In genomic region chr2:231181848-231182247, GRCh38 we compare ENCODE assay signal across 1 cellular context.
TF ChIP-seq lines count a peak whose summit lies in the region.

No MANE protein-coding gene starts in this region.

TF ChIP-seq in GM12878, 131 proteins besides CTCF, POLR2A, EP300 and RAD21 (continued from another document):
- TF ChIP-seq, protein P1, sequence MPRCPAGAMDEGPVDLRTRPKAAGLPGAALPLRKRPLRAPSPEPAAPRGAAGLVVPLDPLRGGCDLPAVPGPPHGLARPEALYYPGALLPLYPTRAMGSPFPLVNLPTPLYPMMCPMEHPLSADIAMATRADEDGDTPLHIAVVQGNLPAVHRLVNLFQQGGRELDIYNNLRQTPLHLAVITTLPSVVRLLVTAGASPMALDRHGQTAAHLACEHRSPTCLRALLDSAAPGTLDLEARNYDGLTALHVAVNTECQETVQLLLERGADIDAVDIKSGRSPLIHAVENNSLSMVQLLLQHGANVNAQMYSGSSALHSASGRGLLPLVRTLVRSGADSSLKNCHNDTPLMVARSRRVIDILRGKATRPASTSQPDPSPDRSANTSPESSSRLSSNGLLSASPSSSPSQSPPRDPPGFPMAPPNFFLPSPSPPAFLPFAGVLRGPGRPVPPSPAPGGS (IDR thresholded peaks at IDR 0.05; ENCODE audit: borderline replicate concordance, insufficient read depth, low read depth, low read length, poor library complexity, severe bottlenecking): peak; percentile 62
- TF ChIP-seq POLR2AphosphoS2 (IDR thresholded peaks at IDR 0.05; ENCODE audit: low read depth, low read length) (no peak), TBL1XR1 (IDR thresholded peaks at IDR 0.05; ENCODE audit: low read depth, low read length) (no peak), SMAD5 (IDR thresholded peaks at IDR 0.05; ENCODE audit: low read depth) (no peak), NBN (IDR thresholded peaks at IDR 0.05) (0 out of 2 replicates have a peak, but pooled peaks have one; percentile 24), ZNF274 (IDR thresholded peaks at IDR 0.05; ENCODE audit: insufficient read depth, insufficient read length) (no peak), GATAD2B (conservative IDR thresholded peaks at IDR 0.05; ENCODE audit: low read depth) (peak; percentile 44; the same call in 1 of the 2 replicates), ZNF384 (IDR thresholded peaks at IDR 0.05; ENCODE audit: borderline replicate concordance, low read depth, low read length) (no peak), TAF1 (IDR thresholded peaks at IDR 0.05; ENCODE audit: borderline replicate concordance, low read depth, low read length) (no peak), SUZ12 (IDR thresholded peaks at IDR 0.05; ENCODE audit: unreplicated experiment) (no peak), MXI1 (IDR thresholded peaks at IDR 0.05; ENCODE audit: low read depth, low read length) (no peak), NFYA (IDR thresholded peaks at IDR 0.05; ENCODE audit: borderline replicate concordance, low read depth, low read length) (no peak), JUNB (IDR thresholded peaks at IDR 0.05) (peak; percentile 60; the same call in 1 of the 2 replicates), HDAC2 (IDR thresholded peaks at IDR 0.05) (no peak), BCLAF1 (IDR thresholded peaks at IDR 0.05) (no peak), SMARCA5 (IDR thresholded peaks at IDR 0.05) (no peak), ZBTB11 (CRISPR knock-in tag; IDR thresholded peaks at IDR 0.05) (no peak), CHD2 (IDR thresholded peaks at IDR 0.05; ENCODE audit: borderline replicate concordance, low read depth, low read length) (peak; percentile 45; the same call in 1 of the 2 replicates), MYC (IDR thresholded peaks at IDR 0.05; ENCODE audit: insufficient read depth, insufficient read length, insufficient replicate concordance, low read length, severe bottlenecking) (no peak), EED (IDR thresholded peaks at IDR 0.05; ENCODE audit: low read depth) (peak; percentile 95), RAD51 (IDR thresholded peaks at IDR 0.05) (no peak), TARDBP (IDR thresholded peaks at IDR 0.05; ENCODE audit: borderline replicate concordance) (no peak), PAX5 (IDR thresholded peaks at IDR 0.05; ENCODE audit: borderline replicate concordance, low read depth, low read length) (peak; percentile 83), RB1 (IDR thresholded peaks at IDR 0.05; ENCODE audit: borderline replicate concordance) (no peak)
- TF ChIP-seq, protein P2, sequence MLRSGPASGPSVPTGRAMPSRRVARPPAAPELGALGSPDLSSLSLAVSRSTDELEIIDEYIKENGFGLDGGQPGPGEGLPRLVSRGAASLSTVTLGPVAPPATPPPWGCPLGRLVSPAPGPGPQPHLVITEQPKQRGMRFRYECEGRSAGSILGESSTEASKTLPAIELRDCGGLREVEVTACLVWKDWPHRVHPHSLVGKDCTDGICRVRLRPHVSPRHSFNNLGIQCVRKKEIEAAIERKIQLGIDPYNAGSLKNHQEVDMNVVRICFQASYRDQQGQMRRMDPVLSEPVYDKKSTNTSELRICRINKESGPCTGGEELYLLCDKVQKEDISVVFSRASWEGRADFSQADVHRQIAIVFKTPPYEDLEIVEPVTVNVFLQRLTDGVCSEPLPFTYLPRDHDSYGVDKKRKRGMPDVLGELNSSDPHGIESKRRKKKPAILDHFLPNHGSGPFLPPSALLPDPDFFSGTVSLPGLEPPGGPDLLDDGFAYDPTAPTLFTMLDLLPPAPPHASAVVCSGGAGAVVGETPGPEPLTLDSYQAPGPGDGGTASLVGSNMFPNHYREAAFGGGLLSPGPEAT (IDR thresholded peaks at IDR 0.05; ENCODE audit: low read depth): peak; percentile 85
- TF ChIP-seq, protein P3, sequence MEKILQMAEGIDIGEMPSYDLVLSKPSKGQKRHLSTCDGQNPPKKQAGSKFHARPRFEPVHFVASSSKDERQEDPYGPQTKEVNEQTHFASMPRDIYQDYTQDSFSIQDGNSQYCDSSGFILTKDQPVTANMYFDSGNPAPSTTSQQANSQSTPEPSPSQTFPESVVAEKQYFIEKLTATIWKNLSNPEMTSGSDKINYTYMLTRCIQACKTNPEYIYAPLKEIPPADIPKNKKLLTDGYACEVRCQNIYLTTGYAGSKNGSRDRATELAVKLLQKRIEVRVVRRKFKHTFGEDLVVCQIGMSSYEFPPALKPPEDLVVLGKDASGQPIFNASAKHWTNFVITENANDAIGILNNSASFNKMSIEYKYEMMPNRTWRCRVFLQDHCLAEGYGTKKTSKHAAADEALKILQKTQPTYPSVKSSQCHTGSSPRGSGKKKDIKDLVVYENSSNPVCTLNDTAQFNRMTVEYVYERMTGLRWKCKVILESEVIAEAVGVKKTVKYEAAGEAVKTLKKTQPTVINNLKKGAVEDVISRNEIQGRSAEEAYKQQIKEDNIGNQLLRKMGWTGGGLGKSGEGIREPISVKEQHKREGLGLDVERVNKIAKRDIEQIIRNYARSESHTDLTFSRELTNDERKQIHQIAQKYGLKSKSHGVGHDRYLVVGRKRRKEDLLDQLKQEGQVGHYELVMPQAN (conservative IDR thresholded peaks at IDR 0.05): no peak
- TF ChIP-seq, protein P4, sequence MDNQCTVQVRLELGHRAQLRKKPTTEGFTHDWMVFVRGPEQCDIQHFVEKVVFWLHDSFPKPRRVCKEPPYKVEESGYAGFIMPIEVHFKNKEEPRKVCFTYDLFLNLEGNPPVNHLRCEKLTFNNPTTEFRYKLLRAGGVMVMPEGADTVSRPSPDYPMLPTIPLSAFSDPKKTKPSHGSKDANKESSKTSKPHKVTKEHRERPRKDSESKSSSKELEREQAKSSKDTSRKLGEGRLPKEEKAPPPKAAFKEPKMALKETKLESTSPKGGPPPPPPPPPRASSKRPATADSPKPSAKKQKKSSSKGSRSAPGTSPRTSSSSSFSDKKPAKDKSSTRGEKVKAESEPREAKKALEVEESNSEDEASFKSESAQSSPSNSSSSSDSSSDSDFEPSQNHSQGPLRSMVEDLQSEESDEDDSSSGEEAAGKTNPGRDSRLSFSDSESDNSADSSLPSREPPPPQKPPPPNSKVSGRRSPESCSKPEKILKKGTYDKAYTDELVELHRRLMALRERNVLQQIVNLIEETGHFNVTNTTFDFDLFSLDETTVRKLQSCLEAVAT (IDR thresholded peaks at IDR 0.05): no peak
- TF ChIP-seq, protein P5, sequence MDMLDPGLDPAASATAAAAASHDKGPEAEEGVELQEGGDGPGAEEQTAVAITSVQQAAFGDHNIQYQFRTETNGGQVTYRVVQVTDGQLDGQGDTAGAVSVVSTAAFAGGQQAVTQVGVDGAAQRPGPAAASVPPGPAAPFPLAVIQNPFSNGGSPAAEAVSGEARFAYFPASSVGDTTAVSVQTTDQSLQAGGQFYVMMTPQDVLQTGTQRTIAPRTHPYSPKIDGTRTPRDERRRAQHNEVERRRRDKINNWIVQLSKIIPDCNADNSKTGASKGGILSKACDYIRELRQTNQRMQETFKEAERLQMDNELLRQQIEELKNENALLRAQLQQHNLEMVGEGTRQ (IDR thresholded peaks at IDR 0.05; ENCODE audit: borderline replicate concordance, low read depth, low read length): no peak
